ENCODE assay signal across 18 cellular contexts in genomic region chr10:99369551-99369950, GRCh38. TPM values are rescaled to one million over a fixed set of nuclear protein-coding genes. Genes with fewer than 3 reads are reported as not detected.
"Had no signal": no experiment of that assay in that cellular context is flagged by ENCODE, and none has a peak within 500 bp of the region (broad histone marks: within the 10 kb centered on the region; RNA-seq: fewer than 3 reads in every experiment).

No MANE protein-coding gene starts in this region.

- H3K4me1 ChIP-seq: psoas muscle, upper lobe of left lung had no signal

- H3K27ac ChIP-seq: brain microvascular endothelial cell, coronary artery, esophagus squamous epithelium, lower lobe of right lung, psoas muscle, spleen, upper lobe of left lung had no signal

- H3K9me3 ChIP-seq: esophagus squamous epithelium, lower lobe of right lung, psoas muscle, spleen, upper lobe of left lung had no signal

- H3K4me3 ChIP-seq: coronary artery, esophagus squamous epithelium, lower lobe of right lung, psoas muscle, spleen, upper lobe of left lung had no signal

- H3K36me3 ChIP-seq: brain microvascular endothelial cell, esophagus squamous epithelium, lower lobe of right lung, spleen, upper lobe of left lung had no signal

- DNase-seq: activated CD4-positive, alpha-beta T cell treated with anti-CD3 and anti-CD28 coated beads, Interleukin-2, amount 10 ng/mL, durations not matched to agents 7 days and 5 days; activated CD8-positive, alpha-beta memory T cell treated with anti-CD3 and anti-CD28 coated beads, Interleukin-2, amount 50 U/mL, for 48 hours; activated gamma-delta T cell; activated T-cell treated with anti-CD3 and anti-CD28 coated beads, Interleukin-2, amount 50 U/mL, for 72 hours; amniotic stem cell; brain microvascular endothelial cell; effector CD4-positive, alpha-beta T cell; esophagus squamous epithelium; head of caudate nucleus; left colon; lower lobe of right lung; psoas muscle; spleen; stimulated activated naive CD8-positive, alpha-beta T cell treated with anti-CD3 and anti-CD28 coated beads, Interleukin-15, amount 100 ng/mL, for 72 hours; upper lobe of left lung had no signal

- H3K27me3 ChIP-seq: brain microvascular endothelial cell, esophagus squamous epithelium, upper lobe of left lung had no signal

RNA-seq across cellular contexts. Expression of gene CNNM1, which starts 40.4 kb away (rescaled TPM):
- total RNA-seq: endothelial cell of umbilical vein, psoas muscle, sciatic nerve had no signal
- polyA plus RNA-seq: endothelial cell of umbilical vein had no signal
